Comparison of ENCODE assay signal across 1 cellular context in the genomic region with DNA sequence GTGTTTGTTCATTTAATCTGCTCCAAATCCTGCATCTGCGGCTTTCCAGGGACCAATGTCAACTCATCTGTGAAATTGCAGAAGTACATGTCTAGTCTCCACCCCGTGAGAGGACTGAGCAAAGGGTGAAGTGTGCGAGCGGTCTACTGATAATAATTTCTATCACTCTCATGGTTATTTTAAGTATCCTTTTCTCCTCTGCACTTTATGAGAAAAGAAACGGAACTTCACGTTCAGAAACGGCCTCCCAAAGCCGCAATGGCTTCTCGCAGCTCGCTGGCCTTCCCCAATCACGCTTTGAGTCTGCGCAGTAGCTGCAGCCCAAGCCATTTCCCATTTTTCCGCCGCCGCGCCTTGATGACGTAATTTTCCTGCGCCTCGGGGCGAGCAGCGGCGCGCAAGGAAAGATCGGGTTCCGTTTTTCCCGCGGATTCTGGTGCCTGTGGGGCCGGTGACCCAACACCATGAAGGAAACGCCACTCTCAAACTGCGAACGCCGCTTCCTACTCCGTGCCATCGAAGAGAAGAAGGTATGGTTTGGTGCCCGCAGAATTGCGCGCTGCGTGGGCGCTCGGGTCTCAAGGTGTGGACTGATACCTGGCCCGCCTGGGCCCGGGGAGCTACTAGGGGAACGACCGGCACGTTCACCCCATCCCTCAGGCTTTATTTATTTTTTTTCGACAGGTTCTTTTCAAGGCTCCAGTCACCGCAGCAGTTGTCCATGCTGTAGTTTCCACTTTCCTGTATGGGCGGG.
TF ChIP-seq lines count a peak whose summit lies in the region.

A gene with protein sequence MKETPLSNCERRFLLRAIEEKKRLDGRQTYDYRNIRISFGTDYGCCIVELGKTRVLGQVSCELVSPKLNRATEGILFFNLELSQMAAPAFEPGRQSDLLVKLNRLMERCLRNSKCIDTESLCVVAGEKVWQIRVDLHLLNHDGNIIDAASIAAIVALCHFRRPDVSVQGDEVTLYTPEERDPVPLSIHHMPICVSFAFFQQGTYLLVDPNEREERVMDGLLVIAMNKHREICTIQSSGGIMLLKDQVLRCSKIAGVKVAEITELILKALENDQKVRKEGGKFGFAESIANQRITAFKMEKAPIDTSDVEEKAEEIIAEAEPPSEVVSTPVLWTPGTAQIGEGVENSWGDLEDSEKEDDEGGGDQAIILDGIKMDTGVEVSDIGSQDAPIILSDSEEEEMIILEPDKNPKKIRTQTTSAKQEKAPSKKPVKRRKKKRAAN (plus strand): TSS at position 363 of the 754 bp plus-strand sequence. CDS start 102 bp downstream, at position 465.

TF ChIP-seq in HepG2, 621 proteins besides CTCF, POLR2A, EP300 and RAD21 (continued from another document):
- TF ChIP-seq, protein P1, sequence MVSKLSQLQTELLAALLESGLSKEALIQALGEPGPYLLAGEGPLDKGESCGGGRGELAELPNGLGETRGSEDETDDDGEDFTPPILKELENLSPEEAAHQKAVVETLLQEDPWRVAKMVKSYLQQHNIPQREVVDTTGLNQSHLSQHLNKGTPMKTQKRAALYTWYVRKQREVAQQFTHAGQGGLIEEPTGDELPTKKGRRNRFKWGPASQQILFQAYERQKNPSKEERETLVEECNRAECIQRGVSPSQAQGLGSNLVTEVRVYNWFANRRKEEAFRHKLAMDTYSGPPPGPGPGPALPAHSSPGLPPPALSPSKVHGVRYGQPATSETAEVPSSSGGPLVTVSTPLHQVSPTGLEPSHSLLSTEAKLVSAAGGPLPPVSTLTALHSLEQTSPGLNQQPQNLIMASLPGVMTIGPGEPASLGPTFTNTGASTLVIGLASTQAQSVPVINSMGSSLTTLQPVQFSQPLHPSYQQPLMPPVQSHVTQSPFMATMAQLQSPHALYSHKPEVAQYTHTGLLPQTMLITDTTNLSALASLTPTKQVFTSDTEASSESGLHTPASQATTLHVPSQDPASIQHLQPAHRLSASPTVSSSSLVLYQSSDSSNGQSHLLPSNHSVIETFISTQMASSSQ (IDR thresholded peaks at IDR 0.05; ENCODE audit: low read depth), result 0 out of 2 replicates have a peak, but pooled peaks have one; percentile 40
- TF ChIP-seq, protein P1 (CRISPR knock-in tag; IDR thresholded peaks at IDR 0.05; ENCODE audit: borderline replicate concordance), result no peak; the same call in 1 of the 2 replicates
- TF ChIP-seq, protein P2, sequence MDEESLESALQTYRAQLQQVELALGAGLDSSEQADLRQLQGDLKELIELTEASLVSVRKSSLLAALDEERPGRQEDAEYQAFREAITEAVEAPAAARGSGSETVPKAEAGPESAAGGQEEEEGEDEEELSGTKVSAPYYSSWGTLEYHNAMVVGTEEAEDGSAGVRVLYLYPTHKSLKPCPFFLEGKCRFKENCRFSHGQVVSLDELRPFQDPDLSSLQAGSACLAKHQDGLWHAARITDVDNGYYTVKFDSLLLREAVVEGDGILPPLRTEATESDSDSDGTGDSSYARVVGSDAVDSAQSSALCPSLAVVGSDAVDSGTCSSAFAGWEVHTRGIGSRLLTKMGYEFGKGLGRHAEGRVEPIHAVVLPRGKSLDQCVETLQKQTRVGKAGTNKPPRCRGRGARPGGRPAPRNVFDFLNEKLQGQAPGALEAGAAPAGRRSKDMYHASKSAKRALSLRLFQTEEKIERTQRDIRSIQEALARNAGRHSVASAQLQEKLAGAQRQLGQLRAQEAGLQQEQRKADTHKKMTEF (CRISPR knock-in tag; IDR thresholded peaks at IDR 0.05), result peak; percentile 85
- TF ChIP-seq ZNF777 (CRISPR knock-in tag; IDR thresholded peaks at IDR 0.05) (no peak; the same call in 1 of the 2 replicates), KAT7 (CRISPR knock-in tag; IDR thresholded peaks at IDR 0.05; ENCODE audit: borderline replicate concordance) (peak; percentile 86), SALL1 (CRISPR knock-in tag; IDR thresholded peaks at IDR 0.05) (peak; percentile 77), FIP1L1 (IDR thresholded peaks at IDR 0.05; ENCODE audit: borderline replicate concordance, insufficient read depth, low read depth, low read length) (0 out of 2 replicates have a peak, but pooled peaks have one; percentile 38), CHD4 (IDR thresholded peaks at IDR 0.05; ENCODE audit: borderline replicate concordance, low read length) (no peak), MXI1 (IDR thresholded peaks at IDR 0.05; ENCODE audit: borderline replicate concordance, low read depth, low read length) (peak; percentile 90; the same call in 2 of the 3 replicates), MXD4 (CRISPR knock-in tag; IDR thresholded peaks at IDR 0.05) (peak; percentile 84), RNF2 (conservative IDR thresholded peaks at IDR 0.05; ENCODE audit: low read depth) (peak; percentile 56; the same call in 1 of the 2 replicates)
- TF ChIP-seq, protein P3, sequence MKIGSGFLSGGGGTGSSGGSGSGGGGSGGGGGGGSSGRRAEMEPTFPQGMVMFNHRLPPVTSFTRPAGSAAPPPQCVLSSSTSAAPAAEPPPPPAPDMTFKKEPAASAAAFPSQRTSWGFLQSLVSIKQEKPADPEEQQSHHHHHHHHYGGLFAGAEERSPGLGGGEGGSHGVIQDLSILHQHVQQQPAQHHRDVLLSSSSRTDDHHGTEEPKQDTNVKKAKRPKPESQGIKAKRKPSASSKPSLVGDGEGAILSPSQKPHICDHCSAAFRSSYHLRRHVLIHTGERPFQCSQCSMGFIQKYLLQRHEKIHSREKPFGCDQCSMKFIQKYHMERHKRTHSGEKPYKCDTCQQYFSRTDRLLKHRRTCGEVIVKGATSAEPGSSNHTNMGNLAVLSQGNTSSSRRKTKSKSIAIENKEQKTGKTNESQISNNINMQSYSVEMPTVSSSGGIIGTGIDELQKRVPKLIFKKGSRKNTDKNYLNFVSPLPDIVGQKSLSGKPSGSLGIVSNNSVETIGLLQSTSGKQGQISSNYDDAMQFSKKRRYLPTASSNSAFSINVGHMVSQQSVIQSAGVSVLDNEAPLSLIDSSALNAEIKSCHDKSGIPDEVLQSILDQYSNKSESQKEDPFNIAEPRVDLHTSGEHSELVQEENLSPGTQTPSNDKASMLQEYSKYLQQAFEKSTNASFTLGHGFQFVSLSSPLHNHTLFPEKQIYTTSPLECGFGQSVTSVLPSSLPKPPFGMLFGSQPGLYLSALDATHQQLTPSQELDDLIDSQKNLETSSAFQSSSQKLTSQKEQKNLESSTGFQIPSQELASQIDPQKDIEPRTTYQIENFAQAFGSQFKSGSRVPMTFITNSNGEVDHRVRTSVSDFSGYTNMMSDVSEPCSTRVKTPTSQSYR (CRISPR knock-in tag; IDR thresholded peaks at IDR 0.05; ENCODE audit: borderline replicate concordance), result peak; percentile 31; the same call in 1 of the 2 replicates
- TF ChIP-seq, protein P4, sequence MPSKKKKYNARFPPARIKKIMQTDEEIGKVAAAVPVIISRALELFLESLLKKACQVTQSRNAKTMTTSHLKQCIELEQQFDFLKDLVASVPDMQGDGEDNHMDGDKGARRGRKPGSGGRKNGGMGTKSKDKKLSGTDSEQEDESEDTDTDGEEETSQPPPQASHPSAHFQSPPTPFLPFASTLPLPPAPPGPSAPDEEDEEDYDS (CRISPR knock-in tag; IDR thresholded peaks at IDR 0.05), result peak; percentile 92
- TF ChIP-seq, protein P5, sequence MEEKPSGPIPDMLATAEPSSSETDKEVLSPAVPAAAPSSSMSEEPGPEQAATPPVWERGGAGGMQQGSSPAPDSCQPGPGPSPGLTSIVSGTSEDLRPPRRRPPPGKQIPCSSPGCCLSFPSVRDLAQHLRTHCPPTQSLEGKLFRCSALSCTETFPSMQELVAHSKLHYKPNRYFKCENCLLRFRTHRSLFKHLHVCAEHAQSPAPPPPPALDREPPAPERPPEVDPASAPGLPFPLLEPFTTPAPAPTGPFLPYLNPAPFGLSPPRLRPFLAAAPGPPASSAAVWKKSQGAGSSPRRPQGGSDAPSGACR (CRISPR knock-in tag; IDR thresholded peaks at IDR 0.05), result no peak
- TF ChIP-seq, protein P6, sequence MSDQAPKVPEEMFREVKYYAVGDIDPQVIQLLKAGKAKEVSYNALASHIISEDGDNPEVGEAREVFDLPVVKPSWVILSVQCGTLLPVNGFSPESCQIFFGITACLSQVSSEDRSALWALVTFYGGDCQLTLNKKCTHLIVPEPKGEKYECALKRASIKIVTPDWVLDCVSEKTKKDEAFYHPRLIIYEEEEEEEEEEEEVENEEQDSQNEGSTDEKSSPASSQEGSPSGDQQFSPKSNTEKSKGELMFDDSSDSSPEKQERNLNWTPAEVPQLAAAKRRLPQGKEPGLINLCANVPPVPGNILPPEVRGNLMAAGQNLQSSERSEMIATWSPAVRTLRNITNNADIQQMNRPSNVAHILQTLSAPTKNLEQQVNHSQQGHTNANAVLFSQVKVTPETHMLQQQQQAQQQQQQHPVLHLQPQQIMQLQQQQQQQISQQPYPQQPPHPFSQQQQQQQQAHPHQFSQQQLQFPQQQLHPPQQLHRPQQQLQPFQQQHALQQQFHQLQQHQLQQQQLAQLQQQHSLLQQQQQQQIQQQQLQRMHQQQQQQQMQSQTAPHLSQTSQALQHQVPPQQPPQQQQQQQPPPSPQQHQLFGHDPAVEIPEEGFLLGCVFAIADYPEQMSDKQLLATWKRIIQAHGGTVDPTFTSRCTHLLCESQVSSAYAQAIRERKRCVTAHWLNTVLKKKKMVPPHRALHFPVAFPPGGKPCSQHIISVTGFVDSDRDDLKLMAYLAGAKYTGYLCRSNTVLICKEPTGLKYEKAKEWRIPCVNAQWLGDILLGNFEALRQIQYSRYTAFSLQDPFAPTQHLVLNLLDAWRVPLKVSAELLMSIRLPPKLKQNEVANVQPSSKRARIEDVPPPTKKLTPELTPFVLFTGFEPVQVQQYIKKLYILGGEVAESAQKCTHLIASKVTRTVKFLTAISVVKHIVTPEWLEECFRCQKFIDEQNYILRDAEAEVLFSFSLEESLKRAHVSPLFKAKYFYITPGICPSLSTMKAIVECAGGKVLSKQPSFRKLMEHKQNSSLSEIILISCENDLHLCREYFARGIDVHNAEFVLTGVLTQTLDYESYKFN (CRISPR knock-in tag; conservative IDR thresholded peaks at IDR 0.05), result 0 out of 2 replicates have a peak, but pooled peaks have one; percentile 28
TF ChIP-seq in HepG2: peak in this region for 280.
